ENCODE assay signal across 1 cellular context in the genomic region with DNA sequence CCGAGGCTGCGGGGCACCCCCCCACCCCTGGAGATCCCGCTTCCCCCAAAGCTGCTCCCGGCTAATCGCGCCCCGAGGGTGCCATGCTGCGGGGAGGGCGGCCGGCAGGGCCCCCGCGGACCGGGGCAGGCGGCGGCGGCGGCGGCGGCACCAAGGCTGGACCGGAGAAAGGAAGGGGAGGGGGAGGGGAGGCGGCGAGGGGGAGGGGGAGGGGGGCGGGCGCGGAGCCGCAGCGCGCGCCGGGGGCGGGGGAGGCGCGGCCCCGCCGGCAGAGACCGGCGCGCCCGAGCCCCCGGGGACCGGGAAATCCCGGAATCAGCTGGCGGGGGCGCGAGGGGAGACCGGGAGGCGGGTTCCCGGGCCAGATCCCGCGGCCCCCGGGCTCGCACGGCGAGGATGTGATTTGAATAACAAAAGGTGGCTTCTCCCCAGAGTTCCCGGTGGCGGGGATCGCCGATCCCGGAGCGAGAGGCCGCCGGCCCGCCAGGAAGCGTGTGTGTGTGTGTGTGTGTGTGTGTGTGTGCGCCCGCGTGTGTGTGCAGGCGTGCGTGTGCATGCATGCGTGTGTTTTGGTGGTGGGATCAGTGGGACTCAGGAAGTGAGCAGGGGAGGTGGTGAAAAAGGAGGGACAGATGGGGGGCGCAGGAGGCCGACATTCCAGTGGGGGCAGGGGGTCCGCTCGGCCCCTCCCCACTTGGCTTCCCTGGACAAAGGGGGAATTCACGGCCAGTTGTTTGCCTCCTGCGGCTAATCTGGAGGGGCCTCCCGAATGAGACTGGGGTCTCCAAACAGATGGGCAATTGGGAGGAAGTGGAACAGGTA.
TF ChIP-seq lines count a peak whose summit lies in the region.

No MANE protein-coding gene starts in this region.

TF ChIP-seq in K562, 482 proteins besides CTCF, POLR2A, EP300 and RAD21 (continued from another document and continues in another):
- TF ChIP-seq ZFPM2 (CRISPR knock-in tag; IDR thresholded peaks at IDR 0.05) (no peak), TSC22D4 (tag; IDR thresholded peaks at IDR 0.05) (no peak), RB1 (IDR thresholded peaks at IDR 0.05; ENCODE audit: low read depth) (no peak; the same call in 1 of the 2 replicates), POLR2AphosphoS5 (IDR thresholded peaks at IDR 0.05; ENCODE audit: control insufficient read depth, insufficient read depth, low read depth, low read length) (no peak), ZNF174 (CRISPR knock-in tag; IDR thresholded peaks at IDR 0.05) (no peak), EHMT2 (IDR thresholded peaks at IDR 0.05) (peak; percentile 11; the same call in 1 of the 2 replicates), ZBTB7A (IDR thresholded peaks at IDR 0.05; ENCODE audit: borderline replicate concordance, control insufficient read depth, low read depth, low read length) (peak; percentile 85), FOXM1 (IDR thresholded peaks at IDR 0.05; ENCODE audit: low read depth) (no peak), FOXM1 (CRISPR knock-in tag; IDR thresholded peaks at IDR 0.05; ENCODE audit: low read depth) (no peak), U2AF1 (optimal IDR thresholded peaks at IDR 0.05; ENCODE audit: low read depth, low read length) (no peak), JUN (IDR thresholded peaks at IDR 0.05; ENCODE audit: borderline replicate concordance, low read depth, low read length) (no peak), JUN (CRISPR knock-in tag; IDR thresholded peaks at IDR 0.05; ENCODE audit: borderline replicate concordance) (no peak), ZNF695 (CRISPR knock-in tag; IDR thresholded peaks at IDR 0.05) (no peak), GATAD2B (IDR thresholded peaks at IDR 0.05; ENCODE audit: borderline replicate concordance) (no peak), NFATC3 (IDR thresholded peaks at IDR 0.05) (no peak), CREM (IDR thresholded peaks at IDR 0.05; ENCODE audit: low read depth) (peak; percentile 51; the same call in 1 of the 2 replicates), SMC3 (conservative IDR thresholded peaks at IDR 0.05; ENCODE audit: insufficient read depth, low read depth, low read length) (no peak), PRPF4 (IDR thresholded peaks at IDR 0.05; ENCODE audit: insufficient read depth, low read depth, low read length, poor library complexity, severe bottlenecking) (no peak), ZC3H8 (IDR thresholded peaks at IDR 0.05) (no peak), CEBPG (CRISPR knock-in tag; IDR thresholded peaks at IDR 0.05) (no peak), CEBPG (tag; conservative IDR thresholded peaks at IDR 0.05 in 1 of 2, IDR thresholded peaks at IDR 0.05 in 1 of 2) (no peak), HDAC1 (IDR thresholded peaks at IDR 0.05) (peak in 1 of 2 experiments; percentile 91; a peak in 2 of 4 replicates), EGR1 (conservative IDR thresholded peaks at IDR 0.05) (no peak), ZBTB1 (CRISPR knock-in tag; IDR thresholded peaks at IDR 0.05; ENCODE audit: borderline replicate concordance, low read depth) (no peak), TRIM28 (IDR thresholded peaks at IDR 0.05) (no peak)
- TF ChIP-seq, protein P1, sequence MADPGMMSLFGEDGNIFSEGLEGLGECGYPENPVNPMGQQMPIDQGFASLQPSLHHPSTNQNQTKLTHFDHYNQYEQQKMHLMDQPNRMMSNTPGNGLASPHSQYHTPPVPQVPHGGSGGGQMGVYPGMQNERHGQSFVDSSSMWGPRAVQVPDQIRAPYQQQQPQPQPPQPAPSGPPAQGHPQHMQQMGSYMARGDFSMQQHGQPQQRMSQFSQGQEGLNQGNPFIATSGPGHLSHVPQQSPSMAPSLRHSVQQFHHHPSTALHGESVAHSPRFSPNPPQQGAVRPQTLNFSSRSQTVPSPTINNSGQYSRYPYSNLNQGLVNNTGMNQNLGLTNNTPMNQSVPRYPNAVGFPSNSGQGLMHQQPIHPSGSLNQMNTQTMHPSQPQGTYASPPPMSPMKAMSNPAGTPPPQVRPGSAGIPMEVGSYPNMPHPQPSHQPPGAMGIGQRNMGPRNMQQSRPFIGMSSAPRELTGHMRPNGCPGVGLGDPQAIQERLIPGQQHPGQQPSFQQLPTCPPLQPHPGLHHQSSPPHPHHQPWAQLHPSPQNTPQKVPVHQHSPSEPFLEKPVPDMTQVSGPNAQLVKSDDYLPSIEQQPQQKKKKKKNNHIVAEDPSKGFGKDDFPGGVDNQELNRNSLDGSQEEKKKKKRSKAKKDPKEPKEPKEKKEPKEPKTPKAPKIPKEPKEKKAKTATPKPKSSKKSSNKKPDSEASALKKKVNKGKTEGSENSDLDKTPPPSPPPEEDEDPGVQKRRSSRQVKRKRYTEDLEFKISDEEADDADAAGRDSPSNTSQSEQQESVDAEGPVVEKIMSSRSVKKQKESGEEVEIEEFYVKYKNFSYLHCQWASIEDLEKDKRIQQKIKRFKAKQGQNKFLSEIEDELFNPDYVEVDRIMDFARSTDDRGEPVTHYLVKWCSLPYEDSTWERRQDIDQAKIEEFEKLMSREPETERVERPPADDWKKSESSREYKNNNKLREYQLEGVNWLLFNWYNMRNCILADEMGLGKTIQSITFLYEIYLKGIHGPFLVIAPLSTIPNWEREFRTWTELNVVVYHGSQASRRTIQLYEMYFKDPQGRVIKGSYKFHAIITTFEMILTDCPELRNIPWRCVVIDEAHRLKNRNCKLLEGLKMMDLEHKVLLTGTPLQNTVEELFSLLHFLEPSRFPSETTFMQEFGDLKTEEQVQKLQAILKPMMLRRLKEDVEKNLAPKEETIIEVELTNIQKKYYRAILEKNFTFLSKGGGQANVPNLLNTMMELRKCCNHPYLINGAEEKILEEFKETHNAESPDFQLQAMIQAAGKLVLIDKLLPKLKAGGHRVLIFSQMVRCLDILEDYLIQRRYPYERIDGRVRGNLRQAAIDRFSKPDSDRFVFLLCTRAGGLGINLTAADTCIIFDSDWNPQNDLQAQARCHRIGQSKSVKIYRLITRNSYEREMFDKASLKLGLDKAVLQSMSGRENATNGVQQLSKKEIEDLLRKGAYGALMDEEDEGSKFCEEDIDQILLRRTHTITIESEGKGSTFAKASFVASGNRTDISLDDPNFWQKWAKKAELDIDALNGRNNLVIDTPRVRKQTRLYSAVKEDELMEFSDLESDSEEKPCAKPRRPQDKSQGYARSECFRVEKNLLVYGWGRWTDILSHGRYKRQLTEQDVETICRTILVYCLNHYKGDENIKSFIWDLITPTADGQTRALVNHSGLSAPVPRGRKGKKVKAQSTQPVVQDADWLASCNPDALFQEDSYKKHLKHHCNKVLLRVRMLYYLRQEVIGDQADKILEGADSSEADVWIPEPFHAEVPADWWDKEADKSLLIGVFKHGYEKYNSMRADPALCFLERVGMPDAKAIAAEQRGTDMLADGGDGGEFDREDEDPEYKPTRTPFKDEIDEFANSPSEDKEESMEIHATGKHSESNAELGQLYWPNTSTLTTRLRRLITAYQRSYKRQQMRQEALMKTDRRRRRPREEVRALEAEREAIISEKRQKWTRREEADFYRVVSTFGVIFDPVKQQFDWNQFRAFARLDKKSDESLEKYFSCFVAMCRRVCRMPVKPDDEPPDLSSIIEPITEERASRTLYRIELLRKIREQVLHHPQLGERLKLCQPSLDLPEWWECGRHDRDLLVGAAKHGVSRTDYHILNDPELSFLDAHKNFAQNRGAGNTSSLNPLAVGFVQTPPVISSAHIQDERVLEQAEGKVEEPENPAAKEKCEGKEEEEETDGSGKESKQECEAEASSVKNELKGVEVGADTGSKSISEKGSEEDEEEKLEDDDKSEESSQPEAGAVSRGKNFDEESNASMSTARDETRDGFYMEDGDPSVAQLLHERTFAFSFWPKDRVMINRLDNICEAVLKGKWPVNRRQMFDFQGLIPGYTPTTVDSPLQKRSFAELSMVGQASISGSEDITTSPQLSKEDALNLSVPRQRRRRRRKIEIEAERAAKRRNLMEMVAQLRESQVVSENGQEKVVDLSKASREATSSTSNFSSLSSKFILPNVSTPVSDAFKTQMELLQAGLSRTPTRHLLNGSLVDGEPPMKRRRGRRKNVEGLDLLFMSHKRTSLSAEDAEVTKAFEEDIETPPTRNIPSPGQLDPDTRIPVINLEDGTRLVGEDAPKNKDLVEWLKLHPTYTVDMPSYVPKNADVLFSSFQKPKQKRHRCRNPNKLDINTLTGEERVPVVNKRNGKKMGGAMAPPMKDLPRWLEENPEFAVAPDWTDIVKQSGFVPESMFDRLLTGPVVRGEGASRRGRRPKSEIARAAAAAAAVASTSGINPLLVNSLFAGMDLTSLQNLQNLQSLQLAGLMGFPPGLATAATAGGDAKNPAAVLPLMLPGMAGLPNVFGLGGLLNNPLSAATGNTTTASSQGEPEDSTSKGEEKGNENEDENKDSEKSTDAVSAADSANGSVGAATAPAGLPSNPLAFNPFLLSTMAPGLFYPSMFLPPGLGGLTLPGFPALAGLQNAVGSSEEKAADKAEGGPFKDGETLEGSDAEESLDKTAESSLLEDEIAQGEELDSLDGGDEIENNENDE (IDR thresholded peaks at IDR 0.05; ENCODE audit: low read depth, low read length): no peak
- TF ChIP-seq, protein P2, sequence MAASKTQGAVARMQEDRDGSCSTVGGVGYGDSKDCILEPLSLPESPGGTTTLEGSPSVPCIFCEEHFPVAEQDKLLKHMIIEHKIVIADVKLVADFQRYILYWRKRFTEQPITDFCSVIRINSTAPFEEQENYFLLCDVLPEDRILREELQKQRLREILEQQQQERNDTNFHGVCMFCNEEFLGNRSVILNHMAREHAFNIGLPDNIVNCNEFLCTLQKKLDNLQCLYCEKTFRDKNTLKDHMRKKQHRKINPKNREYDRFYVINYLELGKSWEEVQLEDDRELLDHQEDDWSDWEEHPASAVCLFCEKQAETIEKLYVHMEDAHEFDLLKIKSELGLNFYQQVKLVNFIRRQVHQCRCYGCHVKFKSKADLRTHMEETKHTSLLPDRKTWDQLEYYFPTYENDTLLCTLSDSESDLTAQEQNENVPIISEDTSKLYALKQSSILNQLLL (CRISPR knock-in tag; IDR thresholded peaks at IDR 0.05; ENCODE audit: borderline replicate concordance): no peak
- TF ChIP-seq, protein P3, sequence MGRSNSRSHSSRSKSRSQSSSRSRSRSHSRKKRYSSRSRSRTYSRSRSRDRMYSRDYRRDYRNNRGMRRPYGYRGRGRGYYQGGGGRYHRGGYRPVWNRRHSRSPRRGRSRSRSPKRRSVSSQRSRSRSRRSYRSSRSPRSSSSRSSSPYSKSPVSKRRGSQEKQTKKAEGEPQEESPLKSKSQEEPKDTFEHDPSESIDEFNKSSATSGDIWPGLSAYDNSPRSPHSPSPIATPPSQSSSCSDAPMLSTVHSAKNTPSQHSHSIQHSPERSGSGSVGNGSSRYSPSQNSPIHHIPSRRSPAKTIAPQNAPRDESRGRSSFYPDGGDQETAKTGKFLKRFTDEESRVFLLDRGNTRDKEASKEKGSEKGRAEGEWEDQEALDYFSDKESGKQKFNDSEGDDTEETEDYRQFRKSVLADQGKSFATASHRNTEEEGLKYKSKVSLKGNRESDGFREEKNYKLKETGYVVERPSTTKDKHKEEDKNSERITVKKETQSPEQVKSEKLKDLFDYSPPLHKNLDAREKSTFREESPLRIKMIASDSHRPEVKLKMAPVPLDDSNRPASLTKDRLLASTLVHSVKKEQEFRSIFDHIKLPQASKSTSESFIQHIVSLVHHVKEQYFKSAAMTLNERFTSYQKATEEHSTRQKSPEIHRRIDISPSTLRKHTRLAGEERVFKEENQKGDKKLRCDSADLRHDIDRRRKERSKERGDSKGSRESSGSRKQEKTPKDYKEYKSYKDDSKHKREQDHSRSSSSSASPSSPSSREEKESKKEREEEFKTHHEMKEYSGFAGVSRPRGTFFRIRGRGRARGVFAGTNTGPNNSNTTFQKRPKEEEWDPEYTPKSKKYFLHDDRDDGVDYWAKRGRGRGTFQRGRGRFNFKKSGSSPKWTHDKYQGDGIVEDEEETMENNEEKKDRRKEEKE (IDR thresholded peaks at IDR 0.05; ENCODE audit: borderline replicate concordance in 1 of 2, control insufficient read depth in 1 of 2, low read depth in 2 of 2, low read length in 1 of 2): no peak
- TF ChIP-seq, protein P4, sequence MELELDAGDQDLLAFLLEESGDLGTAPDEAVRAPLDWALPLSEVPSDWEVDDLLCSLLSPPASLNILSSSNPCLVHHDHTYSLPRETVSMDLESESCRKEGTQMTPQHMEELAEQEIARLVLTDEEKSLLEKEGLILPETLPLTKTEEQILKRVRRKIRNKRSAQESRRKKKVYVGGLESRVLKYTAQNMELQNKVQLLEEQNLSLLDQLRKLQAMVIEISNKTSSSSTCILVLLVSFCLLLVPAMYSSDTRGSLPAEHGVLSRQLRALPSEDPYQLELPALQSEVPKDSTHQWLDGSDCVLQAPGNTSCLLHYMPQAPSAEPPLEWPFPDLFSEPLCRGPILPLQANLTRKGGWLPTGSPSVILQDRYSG (tag; conservative IDR thresholded peaks at IDR 0.05; ENCODE audit: low read depth): no peak
- TF ChIP-seq, protein P5, sequence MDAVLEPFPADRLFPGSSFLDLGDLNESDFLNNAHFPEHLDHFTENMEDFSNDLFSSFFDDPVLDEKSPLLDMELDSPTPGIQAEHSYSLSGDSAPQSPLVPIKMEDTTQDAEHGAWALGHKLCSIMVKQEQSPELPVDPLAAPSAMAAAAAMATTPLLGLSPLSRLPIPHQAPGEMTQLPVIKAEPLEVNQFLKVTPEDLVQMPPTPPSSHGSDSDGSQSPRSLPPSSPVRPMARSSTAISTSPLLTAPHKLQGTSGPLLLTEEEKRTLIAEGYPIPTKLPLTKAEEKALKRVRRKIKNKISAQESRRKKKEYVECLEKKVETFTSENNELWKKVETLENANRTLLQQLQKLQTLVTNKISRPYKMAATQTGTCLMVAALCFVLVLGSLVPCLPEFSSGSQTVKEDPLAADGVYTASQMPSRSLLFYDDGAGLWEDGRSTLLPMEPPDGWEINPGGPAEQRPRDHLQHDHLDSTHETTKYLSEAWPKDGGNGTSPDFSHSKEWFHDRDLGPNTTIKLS (IDR thresholded peaks at IDR 0.05; ENCODE audit: borderline replicate concordance, low read depth): no peak
- TF ChIP-seq, protein P6, sequence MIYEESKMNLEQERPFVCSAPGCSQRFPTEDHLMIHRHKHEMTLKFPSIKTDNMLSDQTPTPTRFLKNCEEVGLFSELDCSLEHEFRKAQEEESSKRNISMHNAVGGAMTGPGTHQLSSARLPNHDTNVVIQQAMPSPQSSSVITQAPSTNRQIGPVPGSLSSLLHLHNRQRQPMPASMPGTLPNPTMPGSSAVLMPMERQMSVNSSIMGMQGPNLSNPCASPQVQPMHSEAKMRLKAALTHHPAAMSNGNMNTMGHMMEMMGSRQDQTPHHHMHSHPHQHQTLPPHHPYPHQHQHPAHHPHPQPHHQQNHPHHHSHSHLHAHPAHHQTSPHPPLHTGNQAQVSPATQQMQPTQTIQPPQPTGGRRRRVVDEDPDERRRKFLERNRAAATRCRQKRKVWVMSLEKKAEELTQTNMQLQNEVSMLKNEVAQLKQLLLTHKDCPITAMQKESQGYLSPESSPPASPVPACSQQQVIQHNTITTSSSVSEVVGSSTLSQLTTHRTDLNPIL (CRISPR knock-in tag; IDR thresholded peaks at IDR 0.05): no peak
- TF ChIP-seq, protein P7, sequence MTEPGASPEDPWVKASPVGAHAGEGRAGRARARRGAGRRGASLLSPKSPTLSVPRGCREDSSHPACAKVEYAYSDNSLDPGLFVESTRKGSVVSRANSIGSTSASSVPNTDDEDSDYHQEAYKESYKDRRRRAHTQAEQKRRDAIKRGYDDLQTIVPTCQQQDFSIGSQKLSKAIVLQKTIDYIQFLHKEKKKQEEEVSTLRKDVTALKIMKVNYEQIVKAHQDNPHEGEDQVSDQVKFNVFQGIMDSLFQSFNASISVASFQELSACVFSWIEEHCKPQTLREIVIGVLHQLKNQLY (CRISPR knock-in tag; conservative IDR thresholded peaks at IDR 0.05): no peak
- TF ChIP-seq, protein P8, sequence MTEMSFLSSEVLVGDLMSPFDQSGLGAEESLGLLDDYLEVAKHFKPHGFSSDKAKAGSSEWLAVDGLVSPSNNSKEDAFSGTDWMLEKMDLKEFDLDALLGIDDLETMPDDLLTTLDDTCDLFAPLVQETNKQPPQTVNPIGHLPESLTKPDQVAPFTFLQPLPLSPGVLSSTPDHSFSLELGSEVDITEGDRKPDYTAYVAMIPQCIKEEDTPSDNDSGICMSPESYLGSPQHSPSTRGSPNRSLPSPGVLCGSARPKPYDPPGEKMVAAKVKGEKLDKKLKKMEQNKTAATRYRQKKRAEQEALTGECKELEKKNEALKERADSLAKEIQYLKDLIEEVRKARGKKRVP (CRISPR knock-in tag; IDR thresholded peaks at IDR 0.05): no peak
